ENCODE assay signal across 14 cellular contexts in the genomic region with DNA sequence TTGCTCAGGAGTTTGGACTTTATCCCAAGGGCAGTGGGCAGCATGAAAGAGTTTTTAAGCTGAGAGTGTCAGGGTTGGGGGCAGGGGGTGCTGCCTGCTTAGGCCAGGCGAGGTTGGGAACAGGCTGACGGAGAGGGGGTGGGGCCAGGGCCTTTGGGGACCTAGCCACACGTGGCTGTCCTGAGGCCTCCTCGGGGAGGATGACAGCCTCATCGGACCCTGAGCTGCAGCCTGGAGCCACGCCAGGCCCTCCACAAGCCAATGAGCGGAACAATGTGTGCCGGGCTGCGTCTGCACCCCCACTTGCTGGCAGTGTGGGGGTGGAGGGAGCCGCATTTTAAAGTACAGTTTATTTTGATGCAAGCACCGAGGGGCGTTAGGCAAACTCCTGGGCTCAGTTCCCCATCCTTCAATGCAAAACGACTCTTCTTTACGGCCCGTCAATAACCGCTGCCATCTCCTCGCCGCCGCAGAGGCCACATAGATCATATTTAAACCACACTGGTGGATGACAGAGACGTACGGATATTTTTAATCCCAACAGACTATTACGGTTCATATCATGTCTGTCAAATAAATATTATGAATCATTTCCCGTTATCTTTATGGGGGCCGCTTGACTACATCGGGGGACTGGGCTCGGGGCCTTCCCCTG. TPM values are rescaled to one million over a fixed set of nuclear protein-coding genes. Genes with fewer than 3 reads are reported as not detected.
DNase-seq lines count a peak whose midpoint lies in the region; ATAC-seq and TF ChIP-seq lines count a peak whose summit lies in the region.
"Had no signal": no experiment of that assay in that cellular context is flagged by ENCODE, and none has a peak within 500 bp of the region (broad histone marks: within the 10 kb centered on the region; RNA-seq: fewer than 3 reads in every experiment).

No MANE protein-coding gene starts in this region.

- H3K9me2 ChIP-seq in GM23338 (ENCODE audit: insufficient read depth) = no peaks in the 10 kb centered on the region
- no peaks in the 10 kb centered on the region for H3K9me2 ChIP-seq in OCI-LY1 (ENCODE audit: low read depth, low read length)

- H2BK5ac ChIP-seq in trophoblast cell (ENCODE audit: low read depth, low read length, poor library complexity) = no peak overlapping the region

- peak overlapping the region; percentile 42; the same call in 2 of the 3 replicates for H3K4me3 Mint-ChIP-seq in GM23338
- H3K4me3 Mint-ChIP-seq in stimulated activated memory B cell treated with anti-CD40 and anti-IgM and Interleukin-4, amounts not matched to agents 10 μg/mL and 1 μg/mL and 100 μg/mL, for 72 hours = no peak overlapping the region
- H3K4me3 Mint-ChIP-seq: activated CD8-positive, alpha-beta T cell treated with anti-CD3 and anti-CD28 coated beads for 36 hours; activated T-helper 17 cell treated with anti-CD3 and anti-CD28 coated beads, Interleukin-2, amount 50 U/mL, for 72 hours had no signal

- no peak overlapping the region for H4K8ac ChIP-seq in trophoblast cell (ENCODE audit: low read depth, low read length)

- H4K20me1 ChIP-seq in GM23338 (replicated peaks; ENCODE audit: insufficient read depth) (no peaks in the 10 kb centered on the region), OCI-LY1 (ENCODE audit: insufficient read depth, low read length) (no peaks in the 10 kb centered on the region)

- H3K4me1 Mint-ChIP-seq in GM23338 = peaks cover 38% of the 10 kb centered on the region
- H3K4me1 Mint-ChIP-seq in stimulated activated memory B cell treated with anti-CD40 and anti-IgM and Interleukin-4, amounts not matched to agents 10 μg/mL and 1 μg/mL and 100 μg/mL, for 72 hours = peaks cover 13% of the 10 kb centered on the region

- no peak overlapping the region for H3K4ac ChIP-seq in trophoblast cell (ENCODE audit: low read depth, low read length)

- H3K27ac Mint-ChIP-seq in GM23338 = no peak overlapping the region
- no peak overlapping the region for H3K27ac Mint-ChIP-seq in stimulated activated memory B cell treated with anti-CD40 and anti-IgM and Interleukin-4, amounts not matched to agents 10 μg/mL and 1 μg/mL and 100 μg/mL, for 72 hours
- H3K27ac Mint-ChIP-seq: activated CD8-positive, alpha-beta T cell treated with anti-CD3 and anti-CD28 coated beads for 36 hours; activated T-helper 17 cell treated with anti-CD3 and anti-CD28 coated beads, Interleukin-2, amount 50 U/mL, for 72 hours had no signal

- WGBS in trophoblast cell (ENCODE audit: extremely low coverage, insufficient coverage, insufficient read length) = no CpG with 5 or more reads among the region's 26 CpGs

- peaks cover 10% of the 10 kb centered on the region for H3K27me3 Mint-ChIP-seq in GM23338 (ENCODE audit: insufficient read depth, low read depth, poor library complexity)
- H3K27me3 Mint-ChIP-seq in stimulated activated memory B cell treated with anti-CD40 and anti-IgM and Interleukin-4, amounts not matched to agents 10 μg/mL and 1 μg/mL and 100 μg/mL, for 72 hours = peaks cover 10% of the 10 kb centered on the region

- TF ChIP-seq CTCF in GM23338 (conservative IDR thresholded peaks at IDR 0.05; ENCODE audit: low read depth in 2 of 2) (no peak), OCI-LY1 (IDR thresholded peaks at IDR 0.05; ENCODE audit: low read length) (no peak)

- no peak overlapping the region for H2BK12ac ChIP-seq in trophoblast cell (ENCODE audit: low read length)

- H3F3A ChIP-seq in GM23338 (replicated peaks; ENCODE audit: low read depth) = 0 out of 2 replicates have a peak, but pooled peaks cover 5% of the 10 kb centered on the region
- H3F3A ChIP-seq in OCI-LY1 (ENCODE audit: insufficient read depth, low read length) = no peaks in the 10 kb centered on the region

- H3K9me3 Mint-ChIP-seq in GM23338 = no peaks in the 10 kb centered on the region
- no peaks in the 10 kb centered on the region for H3K9me3 Mint-ChIP-seq in stimulated activated memory B cell treated with anti-CD40 and anti-IgM and Interleukin-4, amounts not matched to agents 10 μg/mL and 1 μg/mL and 100 μg/mL, for 72 hours
- H3K9me3 Mint-ChIP-seq: activated CD8-positive, alpha-beta T cell treated with anti-CD3 and anti-CD28 coated beads for 36 hours; activated T-helper 17 cell treated with anti-CD3 and anti-CD28 coated beads, Interleukin-2, amount 50 U/mL, for 72 hours had no signal

- no peak overlapping the region for H3K14ac ChIP-seq in trophoblast cell (ENCODE audit: low read length)

- no peak overlapping the region for H2BK120ac ChIP-seq in trophoblast cell (ENCODE audit: insufficient read depth, low read length, poor library complexity)

- H3K4me2 ChIP-seq in GM23338 (peak overlapping the region; percentile 38; the same call in 1 of the 2 replicates), OCI-LY1 (ENCODE audit: low read length) (peak overlapping the region; percentile 16; the same call in 1 of the 2 replicates), trophoblast cell (ENCODE audit: low read length) (no peak overlapping the region)

- H3K36me3 Mint-ChIP-seq in GM23338 (ENCODE audit: low read depth) = no peaks in the 10 kb centered on the region
- H3K36me3 Mint-ChIP-seq in stimulated activated memory B cell treated with anti-CD40 and anti-IgM and Interleukin-4, amounts not matched to agents 10 μg/mL and 1 μg/mL and 100 μg/mL, for 72 hours = no peaks in the 10 kb centered on the region

- H3K27ac ChIP-seq in GM23338 (ENCODE audit: low read depth) = no peak overlapping the region
- peak overlapping the region; percentile 71 for H3K27ac ChIP-seq in OCI-LY1 (ENCODE audit: low read depth, low read length, poor library complexity, severe bottlenecking)
- no peak overlapping the region for H3K27ac ChIP-seq in trophoblast cell (ENCODE audit: low read depth, low read length)
- H3K27ac ChIP-seq: adrenal gland had no signal

- H3K27me3 ChIP-seq in GM23338 (ENCODE audit: insufficient read depth) (peaks cover 3% of the 10 kb centered on the region; the same call in 1 of the 2 replicates), OCI-LY1 (ENCODE audit: insufficient read depth, low read length) (no peaks in the 10 kb centered on the region), trophoblast cell (ENCODE audit: insufficient read depth, low read length) (no peaks in the 10 kb centered on the region)
- H3K27me3 ChIP-seq: adrenal gland had no signal

- no peak overlapping the region for H2AK5ac ChIP-seq in trophoblast cell (ENCODE audit: low read length)

- H3K36me3 ChIP-seq in GM23338 (ENCODE audit: insufficient read depth) = no peaks in the 10 kb centered on the region
- H3K36me3 ChIP-seq in OCI-LY1 (ENCODE audit: insufficient read depth, low read length) = no peaks in the 10 kb centered on the region
- H3K36me3 ChIP-seq in trophoblast cell (ENCODE audit: control insufficient read depth in 1 of 2, insufficient read depth in 2 of 2, low read length in 2 of 2) = no peaks in the 10 kb centered on the region
- H3K36me3 ChIP-seq: adrenal gland had no signal

- H3K9me3 ChIP-seq in OCI-LY1 (ENCODE audit: low read length) = no peaks in the 10 kb centered on the region
- peaks cover 2% of the 10 kb centered on the region for H3K9me3 ChIP-seq in trophoblast cell (ENCODE audit: insufficient read depth, low read depth, low read length)
- H3K9me3 ChIP-seq: adrenal gland had no signal

- peaks cover 14% of the 10 kb centered on the region for H3K79me1 ChIP-seq in trophoblast cell (ENCODE audit: low read length)

- H3K4me1 ChIP-seq in GM23338 (ENCODE audit: insufficient read depth) (peaks cover 11% of the 10 kb centered on the region), OCI-LY1 (ENCODE audit: insufficient read depth, low read length, severe bottlenecking) (peaks cover 36% of the 10 kb centered on the region), trophoblast cell (ENCODE audit: control insufficient read depth in 1 of 2, insufficient read depth in 2 of 2, low read length in 2 of 2) (peaks cover 17 to 42% of the 10 kb centered on the region in 2 experiments)
- H3K4me1 ChIP-seq: adrenal gland had no signal

- H3K79me2 ChIP-seq in GM23338 (replicated peaks; ENCODE audit: insufficient read depth) (no peaks in the 10 kb centered on the region), OCI-LY1 (ENCODE audit: insufficient read depth, low read length) (no peaks in the 10 kb centered on the region), trophoblast cell (ENCODE audit: control insufficient read depth, insufficient read depth, low read length, poor library complexity) (peaks cover 4% of the 10 kb centered on the region)

- no peak overlapping the region for H3K18ac ChIP-seq in trophoblast cell (ENCODE audit: low read length)

- H3K23ac ChIP-seq in trophoblast cell (ENCODE audit: low read length) = no peak overlapping the region

- H3K9ac ChIP-seq in OCI-LY1 (ENCODE audit: low read length) (no peak overlapping the region; the same call in 1 of the 2 replicates), trophoblast cell (ENCODE audit: low read length) (no peak overlapping the region)

- H4K91ac ChIP-seq in trophoblast cell (ENCODE audit: low read depth, low read length) = peak overlapping the region; percentile 5

- DNase-seq in GM23338 (ENCODE audit: low spot score) (no peak), left kidney (ENCODE audit: low read depth, low spot score) (peak; percentile 57), trophoblast cell (no peak), CD1c-positive myeloid dendritic cell (ENCODE audit: extremely low spot score) (no peak), NCI-H446 (lab: John Stamatoyannopoulos, UW) (no peak)
- DNase-seq in stimulated activated CD4-positive, alpha-beta T cell treated with anti-CD3 and anti-CD28 coated beads, Interleukin-2, amount 100 ng/mL, for 48 hours = no peak
- DNase-seq: activated CD8-positive, alpha-beta T cell treated with anti-CD3 and anti-CD28 coated beads for 36 hours; NCI-H1048; NCI-H2227 treated with DMSO at 0.1 percent for 48 hours had no signal

- H3K4me3 ChIP-seq in GM23338 = no peak overlapping the region
- H3K4me3 ChIP-seq in OCI-LY1 (ENCODE audit: low read depth, low read length, poor library complexity, severe bottlenecking) = no peak overlapping the region
- no peak overlapping the region for H3K4me3 ChIP-seq in trophoblast cell (ENCODE audit: low read depth, low read length)
- H3K4me3 ChIP-seq: adrenal gland had no signal

- peak; percentile 7; the same call in 2 of the 3 replicates for ATAC-seq in GM23338
- ATAC-seq in stimulated activated memory B cell treated with anti-CD40 and anti-IgM and Interleukin-4, amounts not matched to agents 10 μg/mL and 1 μg/mL and 100 μg/mL, for 72 hours = no peak
- ATAC-seq: activated CD8-positive, alpha-beta T cell treated with anti-CD3 and anti-CD28 coated beads for 36 hours; activated T-helper 17 cell treated with anti-CD3 and anti-CD28 coated beads, Interleukin-2, amount 50 U/mL, for 72 hours; SK-N-SH treated with all-trans-retinoic acid at 6 μM for 48 hours had no signal

- peak overlapping the region; percentile 59; the same call in 1 of the 2 replicates for H2AFZ ChIP-seq in GM23338
- no peak overlapping the region for H2AFZ ChIP-seq in OCI-LY1 (ENCODE audit: low read length)
- no peak overlapping the region for H2AFZ ChIP-seq in trophoblast cell (ENCODE audit: insufficient read depth, low read length, poor library complexity)

- no peak overlapping the region for H4K12ac ChIP-seq in trophoblast cell (ENCODE audit: low read depth, low read length)

RNA-seq across cellular contexts. Expression of a gene that starts 5.2 kb away (rescaled TPM):
- 14.9 and 17.9 TPM in 2 replicates for total RNA-seq in GM23338 (2014; rRNA removed; shearing (Covaris generic))
- polyA plus RNA-seq in GM23338 (2016; fragmentation: Nextera tagmentation; extraction: Ambion mirVana) = 4.8 and 4.9 TPM in 2 replicates
- polyA plus RNA-seq in trophoblast cell (2013) = 31.7 and 33.2 TPM in 2 replicates
